Comparison of ENCODE assay signal across 10 cellular contexts in genomic region chr11:104104201-104104600, GRCh38. TPM values are rescaled to one million over a fixed set of nuclear protein-coding genes. Genes with fewer than 3 reads are reported as not detected.
"Had no signal": no experiment of that assay in that cellular context is flagged by ENCODE, and none has a peak within 500 bp of the region (broad histone marks: within the 10 kb centered on the region; RNA-seq: fewer than 3 reads in every experiment).

No MANE protein-coding gene starts in this region.

- DNase-seq: GM23248, GOT3, H7, HFFc6, Karpas-422, KBM-7 had no signal

- H2AFZ ChIP-seq: GM23248 had no signal

- H3K36me3 ChIP-seq: HAP-1 had no signal

- ATAC-seq: HCT116 had no signal

- H3K4me1 ChIP-seq: HAP-1 had no signal

- H3K4me2 ChIP-seq: KMS-11 had no signal

- H3K27ac ChIP-seq: GM23248, KMS-11 had no signal

- H3K9me3 ChIP-seq: HAP-1 had no signal

- H3K9ac ChIP-seq: GM23248, KMS-11 had no signal

- H3K4me3 ChIP-seq: GM23248, HAP-1 had no signal

RNA-seq across cellular contexts. Expression of gene PDGFD, which starts 59.7 kb away (rescaled TPM):
- total RNA-seq: HT-29 had no signal
